In the genomic region with DNA sequence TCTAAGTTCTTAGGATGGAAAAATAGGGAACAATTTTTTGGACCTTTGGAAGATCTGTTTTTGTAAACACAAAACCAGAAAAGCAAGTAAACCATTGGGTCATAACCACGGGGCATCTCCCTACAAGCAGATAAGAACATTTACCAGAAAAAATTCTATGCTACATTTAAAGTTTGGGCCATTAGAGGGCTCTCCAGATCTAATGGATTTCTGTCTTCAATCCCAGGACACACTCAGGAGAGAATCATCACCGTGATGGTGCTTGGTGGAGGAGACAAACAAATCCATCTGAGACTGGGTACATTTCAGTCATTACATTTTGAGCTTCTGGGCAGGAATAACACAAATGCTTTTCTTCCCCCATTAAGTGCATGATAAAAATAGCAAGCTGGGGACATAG, we compare ENCODE assay signal across 9 cellular contexts.
DNase-seq lines count a peak whose midpoint lies in the region; ATAC-seq and TF ChIP-seq lines count a peak whose summit lies in the region.
"Had no signal": no experiment of that assay in that cellular context is flagged by ENCODE, and none has a peak within 500 bp of the region (broad histone marks: within the 10 kb centered on the region; RNA-seq: fewer than 3 reads in every experiment).

No MANE protein-coding gene starts in this region.

- DNase-seq in NCI-H2227 (lab: John Stamatoyannopoulos, UW; ENCODE audit: unreplicated experiment), result peak; percentile 24
- no peak for DNase-seq in NCI-H2227 treated with DMSO at 0.1 percent for 48 hours (lab: John Stamatoyannopoulos, UW)
- peak; percentile 78 for DNase-seq in NCI-H69 (lab: John Stamatoyannopoulos, UW)
- DNase-seq in fibroblast of mammary gland (ENCODE audit: low read depth), result peak; percentile 82
- no peak for DNase-seq in retinal pigment epithelial cell (ENCODE audit: low read depth)
- no peak for DNase-seq in ascending aorta (ENCODE audit: low spot score in 2 of 2)
- DNase-seq: CD8-positive, alpha-beta memory T cell had no signal

- ATAC-seq in HG03354 (IDR thresholded peaks at IDR 0.05; ENCODE audit: poor library complexity, severe bottlenecking, unreplicated experiment) (no peak), GM19455 (IDR thresholded peaks at IDR 0.05; ENCODE audit: unreplicated experiment) (no peak)

- no peaks in the 10 kb centered on the region for H3K4me1 ChIP-seq in ascending aorta

- H3K4me3 ChIP-seq in fibroblast of mammary gland (ENCODE audit: control insufficient read depth, low read depth, low read length), result no peak overlapping the region
- no peak overlapping the region for H3K4me3 ChIP-seq in retinal pigment epithelial cell (ENCODE audit: low read length)
- H3K4me3 ChIP-seq in ascending aorta, result no peak overlapping the region

- peak; percentile 62 for TF ChIP-seq CTCF in fibroblast of mammary gland (conservative IDR thresholded peaks at IDR 0.05; ENCODE audit: control insufficient read depth, insufficient read depth, low read depth, low read length)
- TF ChIP-seq CTCF in retinal pigment epithelial cell (conservative IDR thresholded peaks at IDR 0.05; ENCODE audit: low read depth, low read length), result peak; percentile 46
- no peak for TF ChIP-seq CTCF in ascending aorta (IDR thresholded peaks at IDR 0.05)

- intact Hi-C loops in ascending aorta (cut with DNase I), result no loop called here

- H3K36me3 ChIP-seq in ascending aorta, result no peaks in the 10 kb centered on the region

- no peaks in the 10 kb centered on the region for H3K9me3 ChIP-seq in ascending aorta

- H3K27ac ChIP-seq in ascending aorta, result no peak overlapping the region

- no peaks in the 10 kb centered on the region for H3K27me3 ChIP-seq in ascending aorta

Comparison
In these comparisons a context has a peak if more than half of its experiments do, and no peak if none do; other contexts are left out.
1. DNase-seq: peak in NCI-H2227 (single experiment), NCI-H69 (single experiment) and fibroblast of mammary gland (single experiment); none in NCI-H2227 treated with DMSO at 0.1 percent for 48 hours (single experiment), retinal pigment epithelial cell (single experiment) and ascending aorta (0 of 2).
2. CTCF ChIP-seq: peak in fibroblast of mammary gland (single experiment) and retinal pigment epithelial cell (single experiment); none in ascending aorta (0 of 3).